In the genomic region with DNA sequence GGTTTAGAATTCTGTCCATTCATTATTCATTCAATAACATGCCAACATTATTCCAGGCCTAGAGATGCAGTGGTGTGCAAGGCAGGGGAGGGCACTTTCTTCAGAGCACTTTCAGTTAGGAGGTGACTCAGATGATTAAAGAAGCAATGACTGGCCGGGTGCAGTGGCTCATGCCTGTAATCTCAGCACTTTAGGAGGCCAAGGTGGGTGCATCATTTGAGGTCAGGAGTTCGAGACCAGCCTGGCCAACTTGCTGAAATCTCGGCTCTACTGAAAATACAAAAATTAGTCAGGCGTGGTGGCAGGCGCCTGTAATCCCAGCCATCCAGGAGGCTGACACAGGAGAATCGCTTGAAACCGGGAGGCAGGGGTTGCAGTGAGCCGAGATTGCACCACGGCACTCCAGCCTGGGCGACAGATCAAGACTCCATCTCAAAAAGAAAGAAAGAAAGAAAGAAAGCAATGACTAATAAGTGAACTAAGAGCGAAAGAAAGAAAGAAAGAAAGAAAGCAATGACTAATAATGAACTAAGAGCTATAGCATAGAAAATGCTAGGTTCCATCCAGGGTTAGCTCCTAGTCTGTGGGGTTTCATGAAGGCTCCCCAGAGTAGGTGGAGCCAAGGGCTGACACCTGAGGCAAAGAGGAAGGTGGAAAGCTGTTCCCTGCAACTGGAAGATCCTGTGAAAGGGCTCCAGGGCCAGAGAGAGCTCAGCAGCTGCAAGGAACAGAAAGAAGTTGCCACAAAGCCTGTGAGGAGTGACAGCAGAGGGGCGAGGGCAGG, we compare ENCODE assay signal across 13 cellular contexts.
DNase-seq lines count a peak whose midpoint lies in the region; ATAC-seq and TF ChIP-seq lines count a peak whose summit lies in the region.
"Had no signal": no experiment of that assay in that cellular context is flagged by ENCODE, and none has a peak within 500 bp of the region (broad histone marks: within the 10 kb centered on the region; RNA-seq: fewer than 3 reads in every experiment).

No MANE protein-coding gene starts in this region.

- no peak overlapping the region for H3K4me3 ChIP-seq in AG10803 (ENCODE audit: low read length)
- H3K4me3 ChIP-seq: cardiac muscle cell, K562 had no signal

- no peak overlapping the region for H3K27ac ChIP-seq in foreskin keratinocyte
- H3K27ac ChIP-seq: cardiac muscle cell, WERI-Rb-1 had no signal

- H3K4me3 Mint-ChIP-seq in activated T-cell treated with anti-CD3 and anti-CD28 coated beads, Interleukin-2, amount 50 U/mL, for 72 hours: no peak overlapping the region
- H3K4me3 Mint-ChIP-seq: CD4-positive, CD25-positive, alpha-beta regulatory T cell had no signal

- DNase-seq in AG10803 (ENCODE audit: low read depth) (peak; percentile 35), foreskin keratinocyte (no peak), NCI-H2227 treated with DMSO at 0.1 percent for 48 hours (lab: John Stamatoyannopoulos, UW) (no peak), NCI-H187 treated with DMSO at 0.1 percent for 48 hours (lab: John Stamatoyannopoulos, UW) (no peak)
- peak; percentile 49 to 58 for DNase-seq in activated T-cell treated with anti-CD3 and anti-CD28 coated beads, Interleukin-2, amount 50 U/mL, for 72 hours
- DNase-seq: CD4-positive, CD25-positive, alpha-beta regulatory T cell; NK-92 treated with Interleukin-12 subunit alpha and Interleukin-12 subunit beta, amount 100 ng/mL, for 24 hours; WERI-Rb-1 had no signal

- peaks cover 13% of the 10 kb centered on the region for H3K27me3 Mint-ChIP-seq in activated T-cell treated with anti-CD3 and anti-CD28 coated beads, Interleukin-2, amount 50 U/mL, for 72 hours (ENCODE audit: low read depth)
- H3K27me3 Mint-ChIP-seq: CD4-positive, CD25-positive, alpha-beta regulatory T cell had no signal

- no peaks in the 10 kb centered on the region for H3K9me3 Mint-ChIP-seq in activated T-cell treated with anti-CD3 and anti-CD28 coated beads, Interleukin-2, amount 50 U/mL, for 72 hours

- no peaks in the 10 kb centered on the region for H3K36me3 Mint-ChIP-seq in activated T-cell treated with anti-CD3 and anti-CD28 coated beads, Interleukin-2, amount 50 U/mL, for 72 hours (ENCODE audit: insufficient read depth in 2 of 2)
- H3K36me3 Mint-ChIP-seq: CD4-positive, CD25-positive, alpha-beta regulatory T cell had no signal

- no peak overlapping the region for H3K27ac Mint-ChIP-seq in activated T-cell treated with anti-CD3 and anti-CD28 coated beads, Interleukin-2, amount 50 U/mL, for 72 hours
- H3K27ac Mint-ChIP-seq: CD4-positive, CD25-positive, alpha-beta regulatory T cell had no signal

- TF ChIP-seq CTCF in AG10803 (conservative IDR thresholded peaks at IDR 0.05; ENCODE audit: low read length) (no peak), foreskin keratinocyte (conservative IDR thresholded peaks at IDR 0.05) (no peak)

- ATAC-seq in GM18861 (IDR thresholded peaks at IDR 0.05; ENCODE audit: unreplicated experiment) (peak; percentile 51), HG02870 (IDR thresholded peaks at IDR 0.05; ENCODE audit: unreplicated experiment) (peak; percentile 67), foreskin keratinocyte (no peak), HG02763 (IDR thresholded peaks at IDR 0.05; ENCODE audit: unreplicated experiment) (no peak)
- peak; percentile 85 to 88 for ATAC-seq in activated T-cell treated with anti-CD3 and anti-CD28 coated beads, Interleukin-2, amount 50 U/mL, for 72 hours (replicated peaks in 1 of 2)
- ATAC-seq: K562 had no signal

- H3K27me3 ChIP-seq in foreskin keratinocyte: no peaks in the 10 kb centered on the region
- H3K27me3 ChIP-seq: cardiac muscle cell had no signal

- no peaks in the 10 kb centered on the region for H3K4me1 ChIP-seq in foreskin keratinocyte

- no peaks in the 10 kb centered on the region for H3K4me1 Mint-ChIP-seq in activated T-cell treated with anti-CD3 and anti-CD28 coated beads, Interleukin-2, amount 50 U/mL, for 72 hours (ENCODE audit: low read depth)
- H3K4me1 Mint-ChIP-seq: CD4-positive, CD25-positive, alpha-beta regulatory T cell had no signal

Comparison
In these comparisons a context has a peak if more than half of its experiments do, and no peak if none do; other contexts are left out.
1. DNase-seq: peak in AG10803 (single experiment) and activated T-cell treated with anti-CD3 and anti-CD28 coated beads, Interleukin-2, amount 50 U/mL, for 72 hours (2 of 2); none in foreskin keratinocyte (0 of 2), NCI-H2227 treated with DMSO at 0.1 percent for 48 hours (single experiment) and NCI-H187 treated with DMSO at 0.1 percent for 48 hours (single experiment).
2. ATAC-seq: peak in GM18861 (single experiment), HG02870 (single experiment) and activated T-cell treated with anti-CD3 and anti-CD28 coated beads, Interleukin-2, amount 50 U/mL, for 72 hours (2 of 2); none in foreskin keratinocyte (single experiment) and HG02763 (single experiment).